In genomic region chrX:15340867-15341266, GRCh38 we compare ENCODE assay signal across 18 cellular contexts. TPM values are rescaled to one million over a fixed set of nuclear protein-coding genes. Genes with fewer than 3 reads are reported as not detected.
DNase-seq lines count a peak whose midpoint lies in the region; ATAC-seq, FAIRE-seq and TF ChIP-seq lines count a peak whose summit lies in the region.
"Had no signal": no experiment of that assay in that cellular context is flagged by ENCODE, and none has a peak within 500 bp of the region (broad histone marks: within the 10 kb centered on the region; RNA-seq: fewer than 3 reads in every experiment).

No MANE protein-coding gene starts in this region.

- H3K23ac ChIP-seq in neuronal stem cell (ENCODE audit: low read depth, low read length, poor library complexity) = no peak overlapping the region

- no peak overlapping the region for H3K4ac ChIP-seq in neuronal stem cell (ENCODE audit: low read length)

- no peak overlapping the region for H3K4me3 ChIP-seq in ectodermal cell (ENCODE audit: insufficient read depth, low read depth, low read length)
- H3K4me3 ChIP-seq in neuronal stem cell (ENCODE audit: low read length in 2 of 2) = no peak overlapping the region
- H3K4me3 ChIP-seq: HAP-1 had no signal

- peak overlapping the region; percentile 9 for H3K9ac ChIP-seq in neuronal stem cell (ENCODE audit: low read depth, low read length, poor library complexity)

- peak overlapping the region; percentile 9 for H3K27ac Mint-ChIP-seq in nephron progenitor cell
- H3K27ac Mint-ChIP-seq: CD4-positive, alpha-beta memory T cell had no signal

- no peak overlapping the region for H3K4me3 Mint-ChIP-seq in nephron progenitor cell
- H3K4me3 Mint-ChIP-seq: CD4-positive, alpha-beta memory T cell had no signal

- no peaks in the 10 kb centered on the region for H3K9me3 Mint-ChIP-seq in nephron progenitor cell
- H3K9me3 Mint-ChIP-seq: CD4-positive, alpha-beta memory T cell had no signal

- ATAC-seq in GM21423 (IDR thresholded peaks at IDR 0.05; ENCODE audit: unreplicated experiment) = no peak
- no peak for ATAC-seq in HG03442 (IDR thresholded peaks at IDR 0.05; ENCODE audit: unreplicated experiment)

- H2BK12ac ChIP-seq in neuronal stem cell (ENCODE audit: low read length) = no peak overlapping the region

- peaks cover 36% of the 10 kb centered on the region for H3K27me3 Mint-ChIP-seq in nephron progenitor cell (ENCODE audit: low read depth, poor library complexity)

- H4K91ac ChIP-seq in neuronal stem cell (ENCODE audit: low read depth, low read length, poor library complexity) = no peak overlapping the region

- H3K27ac ChIP-seq in ectodermal cell (ENCODE audit: insufficient read depth, low read depth, low read length, poor library complexity, severe bottlenecking) (peak overlapping the region; percentile 26), neuronal stem cell (replicated peaks; ENCODE audit: low read length) (peak overlapping the region; percentile 81)

- H2BK120ac ChIP-seq in neuronal stem cell (ENCODE audit: low read depth, low read length) = no peak overlapping the region

- H3K9me3 ChIP-seq in ectodermal cell (ENCODE audit: control insufficient read depth, low read length) (no peaks in the 10 kb centered on the region), neuronal stem cell (replicated peaks in 1 of 2; ENCODE audit: control insufficient read depth in 2 of 2, insufficient read depth in 1 of 2, low read depth in 1 of 2, low read length in 2 of 2) (no peaks in the 10 kb centered on the region)
- H3K9me3 ChIP-seq: HAP-1 had no signal

- WGBS in ectodermal cell, 2 experiments = 83 to 89% methylated on average over 2 of the region's 2 CpGs
- WGBS in neuronal stem cell (ENCODE audit: extremely low coverage in 2 of 2, insufficient read length in 2 of 2, insufficient replicate concordance in 1 of 2), 2 donors = no CpG with 5 or more reads among the region's 2 CpGs

- H2BK5ac ChIP-seq in neuronal stem cell (ENCODE audit: low read length) = no peak overlapping the region

- H3K4me1 Mint-ChIP-seq in nephron progenitor cell = no peaks in the 10 kb centered on the region

- H2BK15ac ChIP-seq in neuronal stem cell (ENCODE audit: low read length) = no peak overlapping the region

- H3K4me2 ChIP-seq in neuronal stem cell (ENCODE audit: insufficient read depth, low read length, poor library complexity, severe bottlenecking) = no peak overlapping the region

- no peak for TF ChIP-seq CTCF in nephron progenitor cell (IDR thresholded peaks at IDR 0.05)
- TF ChIP-seq CTCF in D721Med (IDR thresholded peaks at IDR 0.05; ENCODE audit: insufficient read depth, missing control alignments) = no peak

- H3K4me1 ChIP-seq in ectodermal cell (ENCODE audit: control insufficient read depth, insufficient read depth, low read length) (no peaks in the 10 kb centered on the region), neuronal stem cell (ENCODE audit: control insufficient read depth in 2 of 2, insufficient read depth in 1 of 2, low read depth in 1 of 2, low read length in 2 of 2) (peaks cover 0 to 22% of the 10 kb centered on the region in 2 donors)

- H3K36me3 ChIP-seq in ectodermal cell (ENCODE audit: control insufficient read depth, insufficient read depth, low read length) (no peaks in the 10 kb centered on the region), neuronal stem cell (replicated peaks in 1 of 2; ENCODE audit: control insufficient read depth in 2 of 2, insufficient read depth in 2 of 2, low read length in 2 of 2) (no peaks in the 10 kb centered on the region)
- H3K36me3 ChIP-seq: HAP-1 had no signal

- no peaks in the 10 kb centered on the region for H3K27me3 ChIP-seq in ectodermal cell (ENCODE audit: control insufficient read depth, insufficient read depth, low read length, poor library complexity, severe bottlenecking)
- peaks cover 0 to 4% (median 0%) of the 10 kb centered on the region in 3 experiments for H3K27me3 ChIP-seq in neuronal stem cell (ENCODE audit: control insufficient read depth in 3 of 3, insufficient read depth in 3 of 3, low read depth in 1 of 3, low read length in 3 of 3)

- H4K8ac ChIP-seq in neuronal stem cell (ENCODE audit: low read depth, low read length) = no peak overlapping the region

- no peak overlapping the region for H2AFZ ChIP-seq in neuronal stem cell (ENCODE audit: low read length)

- DNase-seq in nephron progenitor cell (no peak), neuronal stem cell (ENCODE audit: low spot score) (no peak), D721Med (ENCODE audit: insufficient read length, low spot score) (no peak)
- DNase-seq: C1 segment of cervical spinal cord; Calu3; CD4-positive, alpha-beta memory T cell; COR-L47; DMS153; DND-41; GOT3 had no signal

- H3K79me1 ChIP-seq in neuronal stem cell (ENCODE audit: low read depth, low read length) = no peaks in the 10 kb centered on the region

- H3K14ac ChIP-seq in neuronal stem cell (ENCODE audit: low read length) = no peak overlapping the region

- H3K18ac ChIP-seq in neuronal stem cell (ENCODE audit: low read length) = no peak overlapping the region

- no peak overlapping the region for H2AK5ac ChIP-seq in neuronal stem cell (ENCODE audit: low read depth, low read length)

- no peak for FAIRE-seq in D721Med (lab: Jason Lieb, UNC)
- FAIRE-seq: GM12892, GM19239, H54 had no signal

- no peaks in the 10 kb centered on the region for H3K36me3 Mint-ChIP-seq in nephron progenitor cell (ENCODE audit: low read depth)
- H3K36me3 Mint-ChIP-seq: CD4-positive, alpha-beta memory T cell had no signal

RNA-seq across cellular contexts. Expression of gene PIGA, which starts 5.5 kb away (rescaled TPM):
- polyA plus RNA-seq in ectodermal cell (2013, experiment 1 of 4) = 10.5 TPM
- polyA plus RNA-seq in ectodermal cell (2013, experiment 2 of 4) = 13.6 TPM
- 9.2 TPM for polyA plus RNA-seq in ectodermal cell (2013, experiment 3 of 4)
- polyA plus RNA-seq in ectodermal cell (2013, experiment 4 of 4) = 9.9 TPM
- polyA plus RNA-seq in neuronal stem cell (2013, experiment 1 of 2) = 9.9 TPM
- polyA plus RNA-seq in neuronal stem cell (2013, experiment 2 of 2) = 10.2 TPM

RNA-seq across cellular contexts. Expression of gene ASB11, which starts 25.4 kb away (rescaled TPM):
- polyA plus RNA-seq in ectodermal cell (2013, experiment 1 of 4) = not detected
- polyA plus RNA-seq in ectodermal cell (2013, experiment 2 of 4) = not detected
- polyA plus RNA-seq in ectodermal cell (2013, experiment 3 of 4) = not detected
- not detected for polyA plus RNA-seq in ectodermal cell (2013, experiment 4 of 4)
- not detected for polyA plus RNA-seq in neuronal stem cell (2013, experiment 1 of 2)
- polyA plus RNA-seq in neuronal stem cell (2013, experiment 2 of 2) = not detected
- polyA plus RNA-seq: BJ; CD4-positive, alpha-beta memory T cell had no signal

RNA-seq across cellular contexts. Expression of gene VEGFD, which starts 43.3 kb away (rescaled TPM):
- polyA plus RNA-seq in ectodermal cell (2013, experiment 1 of 4) = 1.1 TPM
- polyA plus RNA-seq in ectodermal cell (2013, experiment 2 of 4) = 0.37 TPM
- polyA plus RNA-seq in ectodermal cell (2013, experiment 3 of 4) = 0.37 TPM
- polyA plus RNA-seq in ectodermal cell (2013, experiment 4 of 4) = 0.45 TPM
- 0.15 TPM for polyA plus RNA-seq in neuronal stem cell (2013, experiment 1 of 2)
- 0.15 TPM for polyA plus RNA-seq in neuronal stem cell (2013, experiment 2 of 2)
- polyA plus RNA-seq: CD4-positive, alpha-beta memory T cell had no signal
